Comparison of ENCODE assay signal across 9 cellular contexts in the genomic region with DNA sequence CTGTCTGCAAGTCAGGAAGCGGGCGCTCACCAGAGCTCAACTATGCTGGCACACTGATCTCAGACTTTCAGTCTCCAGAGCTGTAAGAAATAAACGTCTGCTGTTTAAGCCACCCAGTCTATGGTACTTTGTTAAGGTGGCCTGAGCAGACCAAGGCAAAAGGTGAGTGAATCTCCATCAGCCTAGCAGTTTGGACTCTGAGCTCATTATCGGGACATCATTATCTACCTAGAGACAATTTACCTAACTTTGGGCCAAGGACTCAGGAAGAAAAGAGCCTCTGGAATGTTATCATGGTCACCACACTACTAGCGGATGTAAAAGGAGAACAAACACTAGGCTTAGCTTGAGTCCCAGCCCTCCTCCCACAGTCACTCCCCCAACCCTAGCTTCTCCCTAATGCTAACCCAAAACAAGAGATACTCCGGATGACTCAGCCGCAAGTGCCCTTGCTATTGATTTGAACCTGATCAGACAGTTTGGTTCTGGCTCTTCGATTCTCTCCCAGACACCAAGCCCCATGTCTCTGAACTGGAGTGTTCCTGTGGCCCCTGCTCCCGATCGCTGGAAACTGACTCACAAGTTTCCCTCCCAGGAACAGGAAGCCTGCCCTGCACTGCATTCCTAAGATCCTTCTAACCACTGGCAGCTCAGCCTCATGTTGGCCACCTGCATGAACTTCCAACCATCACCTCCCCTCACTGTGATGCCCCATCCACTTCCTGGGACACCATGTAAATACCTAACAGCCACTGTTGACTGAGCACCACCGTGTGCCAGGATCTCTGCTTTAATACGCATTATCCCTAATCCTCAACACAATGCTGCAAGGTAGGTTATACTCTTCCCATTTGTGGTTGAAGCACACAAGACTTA. TPM values are rescaled to one million over a fixed set of nuclear protein-coding genes. Genes with fewer than 3 reads are reported as not detected.
A peak's percentile ranks its signal among the peaks of the same experiment; 100 is the strongest.
DNase-seq lines count a peak whose midpoint lies in the region; ATAC-seq and TF ChIP-seq lines count a peak whose summit lies in the region.
"Had no signal": no experiment of that assay in that cellular context is flagged by ENCODE, and none has a peak within 500 bp of the region (broad histone marks: within the 10 kb centered on the region; RNA-seq: fewer than 3 reads in every experiment).

No MANE protein-coding gene starts in this region.

- ATAC-seq in HCT116 (peak; percentile 66), T-helper 17 cell (no peak), gastroesophageal sphincter (no peak)
- no peak for ATAC-seq in activated naive CD4-positive, alpha-beta T cell treated with anti-CD3 and anti-CD28 coated beads, Interleukin-2, amount 50 U/mL, for 72 hours

- H3K36me3 Mint-ChIP-seq in T-helper 17 cell (ENCODE audit: low read depth) = peaks cover 9% of the 10 kb centered on the region
- peaks cover 0 to 6% of the 10 kb centered on the region in 2 donors for H3K36me3 Mint-ChIP-seq in activated naive CD4-positive, alpha-beta T cell treated with anti-CD3 and anti-CD28 coated beads, Interleukin-2, amount 50 U/mL, for 72 hours

- RAD21 ChIA-PET in HCT116 (lab: Charles Lee; ENCODE audit: low non-redundant PET in 1 of 2, low total read pairs in 2 of 2, uncharacterized antibody in 2 of 2, unreplicated experiment in 2 of 2) = no interaction called here

- H3K27me3 ChIP-seq in HCT116 (ENCODE audit: insufficient read depth, low read length) = no peaks in the 10 kb centered on the region
- H3K27me3 ChIP-seq in gastroesophageal sphincter = no peaks in the 10 kb centered on the region
- H3K27me3 ChIP-seq in thyroid gland = no peaks in the 10 kb centered on the region

- CTCF ChIA-PET in HCT116 (lab: Charles Lee) = no interaction called here

- H3K4me2 ChIP-seq in HCT116 (ENCODE audit: low read length) = peak overlapping the region; percentile 52

- intact Hi-C loops in HCT116 (cut with micrococcal nuclease) (no loop called here), thyroid gland (cut with DNase I) (no loop called here)

- H3K9me2 ChIP-seq in HCT116 (ENCODE audit: insufficient read depth) = no peaks in the 10 kb centered on the region

- H3K27ac ChIP-seq in HCT116 (ENCODE audit: low read depth, low read length) = no peak overlapping the region
- H3K27ac ChIP-seq in gastroesophageal sphincter = peak overlapping the region in 3 of 4 donors; percentile 14 to 28 (median 22)
- H3K27ac ChIP-seq in thyroid gland = peak overlapping the region; percentile 49 to 88 (median 80)
- H3K27ac ChIP-seq: lower lobe of right lung had no signal

- no peak for TF ChIP-seq POLR2A in HCT116 (IDR thresholded peaks at IDR 0.05; ENCODE audit: borderline replicate concordance, extremely low read depth, insufficient read depth, insufficient read length)
- TF ChIP-seq POLR2A in gastroesophageal sphincter (IDR thresholded peaks at IDR 0.05) = no peak
- TF ChIP-seq POLR2A in thyroid gland (IDR thresholded peaks at IDR 0.05) = no peak

- POLR2A ChIA-PET in HCT116 (lab: Charles Lee) = no interaction called here

- no TSS peak for BruUV-seq in HCT116 (replicated peaks; lab: Mats Ljungman, UMichigan)

- H3K4me1 ChIP-seq in HCT116 (ENCODE audit: control insufficient read depth in 1 of 2, insufficient read depth in 2 of 2, low read length in 2 of 2) (peaks cover 9 to 22% of the 10 kb centered on the region in 2 experiments), gastroesophageal sphincter (peaks cover 12 to 92% (median 31%) of the 10 kb centered on the region in 3 donors), thyroid gland (peaks cover 81 to 93% of the 10 kb centered on the region in 2 donors)

- H2AFZ ChIP-seq in HCT116 (ENCODE audit: low read depth, low read length, poor library complexity, severe bottlenecking) = no peak overlapping the region

- H3K27ac Mint-ChIP-seq in T-helper 17 cell = peak overlapping the region; percentile 8
- H3K27ac Mint-ChIP-seq in activated naive CD4-positive, alpha-beta T cell treated with anti-CD3 and anti-CD28 coated beads, Interleukin-2, amount 50 U/mL, for 72 hours = peak overlapping the region in 1 of 2 donors; percentile 24

- H3K4me3 ChIP-seq in HCT116 (replicated peaks in 1 of 2; ENCODE audit: low read depth in 1 of 2, low read length in 2 of 2) (no peak overlapping the region), gastroesophageal sphincter (no peak overlapping the region), thyroid gland (replicated peaks in 1 of 3) (no peak overlapping the region)
- H3K4me3 ChIP-seq: lower lobe of right lung had no signal

- H3K27me3 Mint-ChIP-seq in T-helper 17 cell = no peaks in the 10 kb centered on the region

- H3K36me3 ChIP-seq in HCT116 (ENCODE audit: control insufficient read depth in 1 of 2, insufficient read depth in 2 of 2, low read length in 2 of 2) (no peaks in the 10 kb centered on the region), gastroesophageal sphincter (no peaks in the 10 kb centered on the region), thyroid gland (no peaks in the 10 kb centered on the region)
- H3K36me3 ChIP-seq: lower lobe of right lung had no signal

- H3K9me3 Mint-ChIP-seq in activated naive CD4-positive, alpha-beta T cell treated with anti-CD3 and anti-CD28 coated beads, Interleukin-2, amount 50 U/mL, for 72 hours = peaks cover 0 to 4% of the 10 kb centered on the region in 2 donors

- TF ChIP-seq RAD21 in HCT116 (IDR thresholded peaks at IDR 0.05; ENCODE audit: low read depth) = no peak

- no peak for DNase-seq in HCT116 (ENCODE audit: low read depth, low spot score)
- no peak for DNase-seq in T-helper 17 cell
- DNase-seq in thyroid gland = peak; percentile 38 to 45
- no peak for DNase-seq in activated CD4-positive, CD25-positive, alpha-beta regulatory T cell treated with anti-CD3 and anti-CD28 coated beads, Interleukin-2, amount 50 U/mL, for 72 hours
- DNase-seq in activated naive CD4-positive, alpha-beta T cell treated with anti-CD3 and anti-CD28 coated beads, Interleukin-2, amount 50 U/mL, for 72 hours (ENCODE audit: low spot score in 2 of 2) = no peak
- no peak for DNase-seq in COLO668 (lab: John Stamatoyannopoulos, UW; ENCODE audit: unreplicated experiment)
- DNase-seq: lower lobe of right lung; stimulated activated CD4-positive, alpha-beta T cell treated with anti-CD3 and anti-CD28 coated beads, Interleukin-2, amount 100 ng/mL, for 48 hours had no signal

- no peak for TF ChIP-seq EP300 in gastroesophageal sphincter (IDR thresholded peaks at IDR 0.05)

- TF ChIP-seq CTCF in HCT116 (IDR thresholded peaks at IDR 0.05 in 2 of 3, conservative IDR thresholded peaks at IDR 0.05 in 1 of 3; ENCODE audit: borderline replicate concordance in 1 of 3, insufficient read depth in 1 of 3, low read depth in 2 of 3, low read length in 2 of 3) (no peak), gastroesophageal sphincter (IDR thresholded peaks at IDR 0.05) (no peak), thyroid gland (IDR thresholded peaks at IDR 0.05) (no peak)

- peaks cover 5% of the 10 kb centered on the region; the same call in 1 of the 2 replicates for H3K79me2 ChIP-seq in HCT116 (ENCODE audit: insufficient read depth, low read length)

- H4K20me1 ChIP-seq in HCT116 (ENCODE audit: insufficient read depth) = no peaks in the 10 kb centered on the region

- no peak overlapping the region for H3K4me3 Mint-ChIP-seq in T-helper 17 cell

- H3K9me3 ChIP-seq in HCT116 (ENCODE audit: control insufficient read depth in 1 of 2, insufficient read depth in 1 of 2, low read depth in 1 of 2, low read length in 2 of 2) (no peaks in the 10 kb centered on the region), T-helper 17 cell (ENCODE audit: control insufficient read depth, low read length, poor library complexity, severe bottlenecking) (no peaks in the 10 kb centered on the region), gastroesophageal sphincter (no peaks in the 10 kb centered on the region), thyroid gland (no peaks in the 10 kb centered on the region)
- H3K9me3 ChIP-seq: lower lobe of right lung had no signal

- no peak overlapping the region for H3K9ac ChIP-seq in HCT116 (ENCODE audit: low read length)

- WGBS in gastroesophageal sphincter (ENCODE audit: low coverage in 1 of 2), 2 donors = 72 to 80% methylated on average over 5 to 8 of the region's 12 CpGs
- 74 to 80% methylated on average over 12 of the region's 12 CpGs for WGBS in thyroid gland, 2 donors

- peaks cover 26% of the 10 kb centered on the region for H3K4me1 Mint-ChIP-seq in T-helper 17 cell

TF ChIP-seq in HCT116, 20 proteins besides CTCF, POLR2A, EP300 and RAD21 (continues in another document):
- no peak for TF ChIP-seq TCF7L2 (IDR thresholded peaks at IDR 0.05; ENCODE audit: borderline replicate concordance, extremely low read depth, insufficient read depth, insufficient read length)
- no peak for TF ChIP-seq CEBPB (IDR thresholded peaks at IDR 0.05; ENCODE audit: low read depth)
- TF ChIP-seq EGR1 (IDR thresholded peaks at IDR 0.05; ENCODE audit: low read depth) = no peak
- no peak for TF ChIP-seq ATF3 (IDR thresholded peaks at IDR 0.05)
- TF ChIP-seq SIN3A (IDR thresholded peaks at IDR 0.05; ENCODE audit: low read depth) = no peak
- TF ChIP-seq ZFX (IDR thresholded peaks at IDR 0.05) = no peak
- TF ChIP-seq EZH2phosphoT487 (IDR thresholded peaks at IDR 0.05; ENCODE audit: borderline replicate concordance) = no peak
- TF ChIP-seq POLR2AphosphoS5 (IDR thresholded peaks at IDR 0.05; ENCODE audit: low read depth, low read length) = no peak
- TF ChIP-seq MAX (IDR thresholded peaks at IDR 0.05) = no peak
- no peak for TF ChIP-seq ELF1 (IDR thresholded peaks at IDR 0.05; ENCODE audit: borderline replicate concordance, low read depth)

RNA-seq across cellular contexts. Expression of gene CREB3L2, which starts 34.5 kb away (rescaled TPM):
- total RNA-seq in HCT116 (2021; ENCODE audit: unreplicated experiment) = 49.8 TPM
- 15.1 and 19.0 TPM in 2 replicates for polyA plus RNA-seq in HCT116 (2012)
- total RNA-seq in T-helper 17 cell = 10 to 100 TPM; 32.9 to 33.6 TPM
- total RNA-seq in gastroesophageal sphincter = 10 to 100 TPM; 33.1 to 59.1 (median 43.3) TPM
- total RNA-seq in thyroid gland = 100 to 1,000 TPM in 2 of 4 donors, 10 to 100 TPM in 2; 86.1 to 143 (median 103) TPM
- total RNA-seq in activated naive CD4-positive, alpha-beta T cell treated with anti-CD3 and anti-CD28 coated beads, Interleukin-2, amount 50 U/mL, for 72 hours = 10 to 100 TPM; 20.2 to 27.1 TPM

Comparison
In these comparisons a context has a peak if more than half of its experiments do, and no peak if none do; other contexts are left out.
1. DNase-seq: peak in thyroid gland (2 of 2); none in HCT116 (single experiment), T-helper 17 cell (0 of 3), activated CD4-positive, CD25-positive, alpha-beta regulatory T cell treated with anti-CD3 and anti-CD28 coated beads, Interleukin-2, amount 50 U/mL, for 72 hours (single experiment), activated naive CD4-positive, alpha-beta T cell treated with anti-CD3 and anti-CD28 coated beads, Interleukin-2, amount 50 U/mL, for 72 hours (0 of 2) and COLO668 (single experiment).